Comparison of ENCODE assay signal across 9 cellular contexts in genomic region chr1:92957020-92957734, GRCh38. TPM values are rescaled to one million over a fixed set of nuclear protein-coding genes. Genes with fewer than 3 reads are reported as not detected.
A peak's percentile ranks its signal among the peaks of the same experiment; 100 is the strongest.
DNase-seq lines count a peak whose midpoint lies in the region; ATAC-seq and TF ChIP-seq lines count a peak whose summit lies in the region.
"Had no signal": no experiment of that assay in that cellular context is flagged by ENCODE, and none has a peak within 500 bp of the region (broad histone marks: within the 10 kb centered on the region; RNA-seq: fewer than 3 reads in every experiment).

No MANE protein-coding gene starts in this region.

- DNase-seq in GM13976 (ENCODE audit: low spot score) (peak; percentile 44), immature natural killer cell (peak in 1 of 3 donors; percentile 16), germinal center (ENCODE audit: low spot score) (no peak), Calu3 (no peak), pons (ENCODE audit: low spot score) (no peak)
- DNase-seq: central memory CD4-positive, alpha-beta T cell had no signal

- no TSS peak for BruUV-seq in Calu3 (replicated peaks; lab: Mats Ljungman, UMichigan)

- H3K27ac Mint-ChIP-seq in IgD-negative memory B cell (peak overlapping the region; percentile 71 to 80 (median 76)), immature natural killer cell (peak overlapping the region; percentile 57 to 92 (median 84)), Calu3 (ENCODE audit: unreplicated experiment) (no peak overlapping the region)

- intact Hi-C loops in Calu3 (cut with micrococcal nuclease; ENCODE audit: unreplicated experiment), result no loop called here

- H3K4me3 Mint-ChIP-seq in IgD-negative memory B cell (peak overlapping the region; percentile 56 to 87 (median 70)), immature natural killer cell (peak overlapping the region; percentile 1 to 54 (median 52)), Calu3 (ENCODE audit: low read depth, unreplicated experiment) (no peak overlapping the region)

- H3K27me3 Mint-ChIP-seq in IgD-negative memory B cell (no peaks in the 10 kb centered on the region), immature natural killer cell (ENCODE audit: low read depth in 3 of 3) (peaks cover 5 to 29% (median 11%) of the 10 kb centered on the region in 3 donors), Calu3 (ENCODE audit: unreplicated experiment) (no peaks in the 10 kb centered on the region)

- TF ChIP-seq CTCF in GM13976 (IDR thresholded peaks at IDR 0.05; ENCODE audit: borderline replicate concordance, control extremely low read depth, extremely low read depth, insufficient read depth, missing control alignments) (no peak), Calu3 (IDR thresholded peaks at IDR 0.05; ENCODE audit: unreplicated experiment) (no peak)

- H3K36me3 Mint-ChIP-seq in IgD-negative memory B cell, result peaks cover 4% of the 10 kb centered on the region
- H3K36me3 Mint-ChIP-seq in immature natural killer cell, result no peaks in the 10 kb centered on the region
- H3K36me3 Mint-ChIP-seq in Calu3 (ENCODE audit: insufficient read depth, unreplicated experiment), result peaks cover 16% of the 10 kb centered on the region

- CTCF ChIA-PET in Calu3 (lab: Charles Lee), result no interaction called here

- ATAC-seq in GM21390 (IDR thresholded peaks at IDR 0.05; ENCODE audit: unreplicated experiment) (peak; percentile 41), HG03139 (IDR thresholded peaks at IDR 0.05; ENCODE audit: unreplicated experiment) (no peak)

- in situ Hi-C loops in GM13976 (cut with MboI; ENCODE audit: low sequenced_read_pairs, unreplicated experiment), result loop anchor here (10.0 kb wide), 1 partner anchor 92 kb away; no protein-coding TSS in a partner anchor

- no peaks in the 10 kb centered on the region for H3K9me3 Mint-ChIP-seq in IgD-negative memory B cell
- H3K9me3 Mint-ChIP-seq in immature natural killer cell, result no peaks in the 10 kb centered on the region
- no peaks in the 10 kb centered on the region for H3K9me3 Mint-ChIP-seq in Calu3 (ENCODE audit: low read depth, unreplicated experiment)

- peaks cover 52 to 61% (median 57%) of the 10 kb centered on the region in 3 donors for H3K4me1 Mint-ChIP-seq in IgD-negative memory B cell
- H3K4me1 Mint-ChIP-seq in immature natural killer cell, result peaks cover 53 to 67% of the 10 kb centered on the region in 2 donors
- peaks cover 8% of the 10 kb centered on the region for H3K4me1 Mint-ChIP-seq in Calu3 (ENCODE audit: low read depth, unreplicated experiment)

RNA-seq across cellular contexts. Expression of gene DIPK1A, which starts 4.1 kb away (rescaled TPM):
- 29.2 TPM for polyA plus RNA-seq in IgD-negative memory B cell
- 10 to 100 TPM; 10.9 to 32.4 (median 27.0) TPM for polyA plus RNA-seq in immature natural killer cell
- 4.2 and 4.9 TPM in 2 replicates for total RNA-seq in Calu3 (2022)
